11 cellular contexts compared by ENCODE assay signal in genomic region chr17:61601297-61601696, GRCh38. TPM values are rescaled to one million over a fixed set of nuclear protein-coding genes. Genes with fewer than 3 reads are reported as not detected.
"Had no signal": no experiment of that assay in that cellular context is flagged by ENCODE, and none has a peak within 500 bp of the region (broad histone marks: within the 10 kb centered on the region; RNA-seq: fewer than 3 reads in every experiment).

No MANE protein-coding gene starts in this region.

- DNase-seq: IMR-90, KBM-7, KG1 had no signal

- H3K27ac ChIP-seq: HL-60, KMS-11 had no signal

- H3K4me3 ChIP-seq: K562 had no signal

- H3K4me2 ChIP-seq: KMS-11 had no signal

- FAIRE-seq: HepG2, HTR-8/SVneo, K562 had no signal

- ATAC-seq: HepG2, K562 had no signal

- H3K9ac ChIP-seq: KMS-11 had no signal

RNA-seq across cellular contexts. Expression of gene NACA2, which starts 10.3 kb away (rescaled TPM):
- total RNA-seq: HepG2, HT-29, HT1080, IMR-90 had no signal
- polyA plus RNA-seq: IgD-negative memory B cell, IMR-90 had no signal
